ENCODE assay signal across 8 cellular contexts in genomic region chr1:228082975-228083870, GRCh38. TPM values are rescaled to one million over a fixed set of nuclear protein-coding genes. Genes with fewer than 3 reads are reported as not detected.
DNase-seq lines count a peak whose midpoint lies in the region; ATAC-seq and TF ChIP-seq lines count a peak whose summit lies in the region.

No MANE protein-coding gene starts in this region.

- H3K4me1 ChIP-seq in mucosa of descending colon (ENCODE audit: low read depth): peaks cover 48% of the 10 kb centered on the region

- intact Hi-C loops in mucosa of descending colon (cut with DNase I, micrococcal nuclease): no loop called here

- POLR2A ChIA-PET in GM10248 (lab: Yijun Ruan, JAX): interaction anchor here (2.1 kb wide), 1 partner anchor 19 kb away, joined by 5 read pairs; no protein-coding TSS in a partner anchor

- H3K27ac Mint-ChIP-seq in T-helper 17 cell (peak overlapping the region; percentile 94), type B pancreatic cell (peak overlapping the region; percentile 99)

- CTCF ChIA-PET in GM10248 (lab: Yijun Ruan, JAX): interaction anchor here (1.1 to 1.9 kb wide), 4 partner anchors 15 to 84 kb away, joined by 4 to 10 read pairs (median 6); no protein-coding TSS in a partner anchor

- peak; percentile 15 for ATAC-seq in HG02763 (IDR thresholded peaks at IDR 0.05; ENCODE audit: unreplicated experiment)
- ATAC-seq in T-helper 17 cell: no peak
- ATAC-seq in mucosa of descending colon: peak; percentile 39
- ATAC-seq in HG03457 (IDR thresholded peaks at IDR 0.05; ENCODE audit: unreplicated experiment): no peak

- no peaks in the 10 kb centered on the region for H3K27me3 Mint-ChIP-seq in T-helper 17 cell
- H3K27me3 Mint-ChIP-seq in type B pancreatic cell: no peaks in the 10 kb centered on the region

- peak; percentile 46 for DNase-seq in GM10248 (ENCODE audit: extremely low spot score)
- peak in 2 of 3 donors; percentile 29 to 40 for DNase-seq in T-helper 17 cell
- DNase-seq in effector CD8-positive, alpha-beta T cell (lab: John Stamatoyannopoulos, UW): peak; percentile 31
- DNase-seq in mucosa of descending colon: peak; percentile 65 to 86 (median 78)
- no peak for DNase-seq in type B pancreatic cell (ENCODE audit: extremely low spot score, unreplicated experiment)
- no peak for DNase-seq in NCI-H187 treated with DMSO at 0.1 percent for 48 hours (lab: John Stamatoyannopoulos, UW)

- peak overlapping the region; percentile 100 for H3K4me3 ChIP-seq in mucosa of descending colon

- H3K9me3 ChIP-seq in T-helper 17 cell (ENCODE audit: control insufficient read depth, low read length, poor library complexity, severe bottlenecking) (no peaks in the 10 kb centered on the region), mucosa of descending colon (no peaks in the 10 kb centered on the region)

- peak overlapping the region; percentile 95 for H3K4me3 Mint-ChIP-seq in T-helper 17 cell
- H3K4me3 Mint-ChIP-seq in type B pancreatic cell: peak overlapping the region; percentile 98

- H3K36me3 ChIP-seq in mucosa of descending colon (ENCODE audit: low read depth): no peaks in the 10 kb centered on the region

- H3K36me3 Mint-ChIP-seq in T-helper 17 cell (ENCODE audit: low read depth): no peaks in the 10 kb centered on the region
- H3K36me3 Mint-ChIP-seq in type B pancreatic cell: peaks cover 4% of the 10 kb centered on the region

- no peaks in the 10 kb centered on the region for H3K9me3 Mint-ChIP-seq in type B pancreatic cell

- TF ChIP-seq CTCF in GM10248 (IDR thresholded peaks at IDR 0.05; ENCODE audit: control extremely low read depth, extremely low read depth, low read depth, missing control alignments) (no peak), mucosa of descending colon (IDR thresholded peaks at IDR 0.05) (no peak), type B pancreatic cell (conservative IDR thresholded peaks at IDR 0.05) (no peak)

- peaks cover 49% of the 10 kb centered on the region for H3K4me1 Mint-ChIP-seq in T-helper 17 cell
- H3K4me1 Mint-ChIP-seq in type B pancreatic cell (ENCODE audit: unreplicated experiment): peaks cover 37% of the 10 kb centered on the region

RNA-seq across cellular contexts. Expression of gene ARF1, which starts 0.7 kb away (rescaled TPM):
- 100 to 1,000 TPM; 325 to 382 TPM for total RNA-seq in T-helper 17 cell
- total RNA-seq in mucosa of descending colon: 100 to 1,000 TPM; 339 to 490 (median 479) TPM
- 288 and 401 TPM in 2 replicates for total RNA-seq in type B pancreatic cell (ENCODE audit: low replicate concordance)

RNA-seq across cellular contexts. Expression of gene C1orf35, which starts 19.9 kb away (rescaled TPM):
- total RNA-seq in T-helper 17 cell (10 to 100 TPM; 20.9 to 21.6 TPM), mucosa of descending colon (10 to 100 TPM; 10.6 to 15.7 (median 13.9) TPM), type B pancreatic cell (ENCODE audit: low replicate concordance) (16.9 and 23.3 TPM in 2 replicates)

RNA-seq across cellular contexts. Expression of gene MRPL55, which starts 25.9 kb away (rescaled TPM):
- 10 to 100 TPM; 55.2 to 59.9 TPM for total RNA-seq in T-helper 17 cell
- 10 to 100 TPM; 24.3 to 42.1 (median 37.3) TPM for total RNA-seq in mucosa of descending colon
- 47.4 and 58.8 TPM in 2 replicates for total RNA-seq in type B pancreatic cell (ENCODE audit: low replicate concordance)

RNA-seq across cellular contexts. Expression of gene GUK1, which starts 56.9 kb away (rescaled TPM):
- 100 to 1,000 TPM; 233 to 245 TPM for total RNA-seq in T-helper 17 cell
- total RNA-seq in mucosa of descending colon: 100 to 1,000 TPM; 165 to 182 (median 178) TPM
- total RNA-seq in type B pancreatic cell (ENCODE audit: low replicate concordance): 133 and 174 TPM in 2 replicates

Comparison
In these comparisons a context has a peak if more than half of its experiments do, and no peak if none do; other contexts are left out.
1. DNase-seq: peak in GM10248 (single experiment), T-helper 17 cell (2 of 3), effector CD8-positive, alpha-beta T cell (single experiment) and mucosa of descending colon (3 of 3); none in type B pancreatic cell (single experiment) and NCI-H187 treated with DMSO at 0.1 percent for 48 hours (single experiment).
2. ATAC-seq: peak in HG02763 (single experiment) and mucosa of descending colon (single experiment); none in T-helper 17 cell (single experiment) and HG03457 (single experiment).